In genomic region chr10:72251635-72252034, GRCh38 we compare ENCODE assay signal across 1 cellular context.
A peak's percentile ranks its signal among the peaks of the same experiment; 100 is the strongest.
TF ChIP-seq lines count a peak whose summit lies in the region.

No MANE protein-coding gene starts in this region.

TF ChIP-seq in HepG2, 621 proteins besides CTCF, POLR2A, EP300 and RAD21 (continued from another document and continues in another):
- TF ChIP-seq KIAA2018 (CRISPR knock-in tag; IDR thresholded peaks at IDR 0.05; ENCODE audit: borderline replicate concordance) (no peak), ZNF552 (CRISPR knock-in tag; IDR thresholded peaks at IDR 0.05; ENCODE audit: borderline replicate concordance) (no peak), ZBTB33 (CRISPR knock-in tag; IDR thresholded peaks at IDR 0.05) (0 out of 2 replicates have a peak, but pooled peaks have one; percentile 11), ONECUT2 (CRISPR knock-in tag; IDR thresholded peaks at IDR 0.05) (peak; percentile 43; the same call in 1 of the 2 replicates), ZNF616 (CRISPR knock-in tag; IDR thresholded peaks at IDR 0.05; ENCODE audit: low read depth) (no peak), ZC3H4 (CRISPR knock-in tag; IDR thresholded peaks at IDR 0.05; ENCODE audit: borderline replicate concordance) (no peak), ZNF574 (CRISPR knock-in tag; IDR thresholded peaks at IDR 0.05) (no peak), ZNF709 (CRISPR knock-in tag; IDR thresholded peaks at IDR 0.05) (no peak), ZNF775 (CRISPR knock-in tag; IDR thresholded peaks at IDR 0.05; ENCODE audit: borderline replicate concordance) (no peak), RFXANK (CRISPR knock-in tag; IDR thresholded peaks at IDR 0.05) (no peak), ARID3A (IDR thresholded peaks at IDR 0.05; ENCODE audit: low read depth, low read length) (0 out of 2 replicates have a peak, but pooled peaks have one; percentile 22), SOX13 (IDR thresholded peaks at IDR 0.05) (peak; percentile 94), SOX13 (CRISPR knock-in tag; conservative IDR thresholded peaks at IDR 0.05 in 1 of 2, IDR thresholded peaks at IDR 0.05 in 1 of 2) (peak in 1 of 2 experiments; percentile 98; a peak in 2 of 4 replicates), ZNF773 (CRISPR knock-in tag; IDR thresholded peaks at IDR 0.05; ENCODE audit: borderline replicate concordance) (no peak), CHD4 (IDR thresholded peaks at IDR 0.05; ENCODE audit: borderline replicate concordance, low read length) (no peak; the same call in 1 of the 2 replicates), POLR2AphosphoS5 (IDR thresholded peaks at IDR 0.05; ENCODE audit: low read depth, low read length) (no peak), PRPF4 (IDR thresholded peaks at IDR 0.05; ENCODE audit: low read depth, low read length, poor library complexity, severe bottlenecking) (no peak), ZNF749 (CRISPR knock-in tag; IDR thresholded peaks at IDR 0.05; ENCODE audit: borderline replicate concordance) (no peak), ZNF543 (CRISPR knock-in tag; IDR thresholded peaks at IDR 0.05) (no peak), ZSCAN5A (CRISPR knock-in tag; IDR thresholded peaks at IDR 0.05; ENCODE audit: borderline replicate concordance) (no peak), MXD3 (CRISPR knock-in tag; IDR thresholded peaks at IDR 0.05) (no peak), SP5 (CRISPR knock-in tag; IDR thresholded peaks at IDR 0.05; ENCODE audit: borderline replicate concordance, low read depth) (peak; percentile 18; the same call in 1 of the 2 replicates), USF2 (IDR thresholded peaks at IDR 0.05; ENCODE audit: low read depth, low read length) (no peak), USF2 (CRISPR knock-in tag; IDR thresholded peaks at IDR 0.05; ENCODE audit: borderline replicate concordance) (no peak), ZNF550 (CRISPR knock-in tag; IDR thresholded peaks at IDR 0.05; ENCODE audit: borderline replicate concordance) (no peak), ZNF3 (CRISPR knock-in tag; IDR thresholded peaks at IDR 0.05) (peak; percentile 67; the same call in 1 of the 2 replicates), MIXL1 (CRISPR knock-in tag; IDR thresholded peaks at IDR 0.05) (peak; percentile 70; the same call in 1 of the 2 replicates), ZKSCAN1 (IDR thresholded peaks at IDR 0.05; ENCODE audit: low read length) (no peak), ZNF572 (CRISPR knock-in tag; IDR thresholded peaks at IDR 0.05) (no peak), CHCHD3 (CRISPR knock-in tag; IDR thresholded peaks at IDR 0.05) (no peak), CHD2 (IDR thresholded peaks at IDR 0.05; ENCODE audit: low read depth, low read length) (no peak), ZNF546 (CRISPR knock-in tag; conservative IDR thresholded peaks at IDR 0.05) (no peak), ZBTB34 (CRISPR knock-in tag; IDR thresholded peaks at IDR 0.05) (no peak; the same call in 1 of the 2 replicates), NCOA2 (CRISPR knock-in tag; IDR thresholded peaks at IDR 0.05) (peak; percentile 74), MEIS2 (CRISPR knock-in tag; IDR thresholded peaks at IDR 0.05) (no peak), ATF3 (CRISPR knock-in tag; IDR thresholded peaks at IDR 0.05) (no peak), ZSCAN29 (CRISPR knock-in tag; conservative IDR thresholded peaks at IDR 0.05) (no peak)
